Comparison of ENCODE assay signal across 32 cellular contexts in the genomic region with DNA sequence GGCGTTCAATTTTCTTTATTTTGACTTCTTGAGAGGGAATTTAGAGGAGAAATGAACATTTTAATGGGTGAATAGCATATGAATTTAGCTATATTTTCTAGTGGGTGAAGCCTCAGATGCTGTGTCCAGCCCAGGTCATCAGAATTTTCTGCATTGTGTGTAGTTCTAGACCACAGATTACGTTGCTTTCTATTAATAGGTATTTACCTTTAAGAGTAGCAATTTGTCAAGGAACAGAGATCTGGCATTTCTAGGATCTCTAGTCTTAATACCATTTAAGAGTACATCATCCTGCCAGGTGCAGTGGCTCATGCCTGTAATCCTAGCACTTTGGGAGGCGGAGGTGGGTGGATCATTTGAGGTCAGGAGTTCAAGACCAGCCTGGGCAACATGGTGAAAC. TPM values are rescaled to one million over a fixed set of nuclear protein-coding genes. Genes with fewer than 3 reads are reported as not detected.
"Had no signal": no experiment of that assay in that cellular context is flagged by ENCODE, and none has a peak within 500 bp of the region (broad histone marks: within the 10 kb centered on the region; RNA-seq: fewer than 3 reads in every experiment).

No MANE protein-coding gene starts in this region.

- H3K4me1 Mint-ChIP-seq: endodermal cell; mesothelial cell of epicardium; naive B cell; naive thymus-derived CD8-positive, alpha-beta T cell had no signal

- DNase-seq: cortex of kidney; effector CD8-positive, alpha-beta T cell; effector memory CD8-positive, alpha-beta T cell; endodermal cell; erythroblast; esophagus squamous epithelium; foreskin fibroblast; foreskin melanocyte; gastrocnemius medialis; glutamatergic neuron; head of caudate nucleus; heart right ventricle; hippocampal formation; left cardiac atrium; left lung; left ventricle myocardium superior; lower lobe of right lung; mesenchymal stem cell; mucosa of descending colon; naive B cell; naive thymus-derived CD8-positive, alpha-beta T cell had no signal

- H3K9me3 Mint-ChIP-seq: dendritic cell treated with granulocyte-macrophage colony-stimulating factor and Interleukin-4, amounts not matched to agents 40 ng/mL and 50 ng/mL, for 4 days; effector memory CD8-positive, alpha-beta T cell; endodermal cell; mesothelial cell of epicardium; naive B cell; naive thymus-derived CD8-positive, alpha-beta T cell had no signal

- H3K27ac ChIP-seq: epithelial cell of prostate, esophagus squamous epithelium, gastrocnemius medialis, heart right ventricle, left lung, lower lobe of right lung had no signal

- H3K36me3 ChIP-seq: esophagus squamous epithelium, gastrocnemius medialis, heart right ventricle, left lung, lower lobe of right lung had no signal

- H3K4me3 Mint-ChIP-seq: dendritic cell treated with granulocyte-macrophage colony-stimulating factor and Interleukin-4, amounts not matched to agents 40 ng/mL and 50 ng/mL, for 4 days; effector memory CD8-positive, alpha-beta T cell; endodermal cell; mesothelial cell of epicardium; naive B cell; naive thymus-derived CD8-positive, alpha-beta T cell had no signal

- H3K27ac Mint-ChIP-seq: dendritic cell treated with granulocyte-macrophage colony-stimulating factor and Interleukin-4, amounts not matched to agents 40 ng/mL and 50 ng/mL, for 4 days; effector memory CD8-positive, alpha-beta T cell; endodermal cell; mesothelial cell of epicardium; naive B cell had no signal

- H3K36me3 Mint-ChIP-seq: mesothelial cell of epicardium; naive B cell; naive thymus-derived CD8-positive, alpha-beta T cell had no signal

- H3K9me3 ChIP-seq: esophagus squamous epithelium, gastrocnemius medialis, heart right ventricle, left lung, lower lobe of right lung, mucosa of descending colon had no signal

- H3K4me3 ChIP-seq: esophagus squamous epithelium, gastrocnemius medialis, heart right ventricle, left lung, lower lobe of right lung, mucosa of descending colon had no signal

- H3K27me3 ChIP-seq: esophagus squamous epithelium, gastrocnemius medialis, left lung had no signal

- H3K4me1 ChIP-seq: esophagus squamous epithelium, gastrocnemius medialis, heart right ventricle, left lung, lower lobe of right lung had no signal

RNA-seq across cellular contexts. Expression of a gene that starts 20.7 kb away (rescaled TPM):
- total RNA-seq: esophagus mucosa; gastrocnemius medialis; glomerular endothelial cell; left ventricle myocardium superior; myocyte; naive thymus-derived CD8-positive, alpha-beta T cell had no signal
- polyA plus RNA-seq: heart right ventricle; keratinocyte; naive thymus-derived CD8-positive, alpha-beta T cell had no signal

RNA-seq across cellular contexts. Expression of a gene that starts 36.6 kb away (rescaled TPM):
- total RNA-seq: dermis microvascular lymphatic vessel endothelial cell; endodermal cell; esophagus mucosa; esophagus squamous epithelium; gastrocnemius medialis; glomerular endothelial cell; heart right ventricle; left cardiac atrium; left lung; left ventricle myocardium superior; lower leg skin; lower lobe of right lung; lung microvascular endothelial cell; mesenteric fat pad; mesothelial cell of epicardium; mucosa of descending colon; myocyte; naive thymus-derived CD8-positive, alpha-beta T cell had no signal
- polyA plus RNA-seq: heart right ventricle; keratinocyte; naive thymus-derived CD8-positive, alpha-beta T cell had no signal
